Comparison of ENCODE assay signal across 25 cellular contexts in genomic region chr6:16944601-16945000, GRCh38.
"Had no signal": no experiment of that assay in that cellular context is flagged by ENCODE, and none has a peak within 500 bp of the region (broad histone marks: within the 10 kb centered on the region; RNA-seq: fewer than 3 reads in every experiment).

No MANE protein-coding gene starts in this region.

- H3K4me1 Mint-ChIP-seq: activated CD4-positive, alpha-beta T cell treated with anti-CD3 and anti-CD28 coated beads, Interleukin-2, amount 10 ng/mL, durations not matched to agents 7 days and 5 days; activated naive CD4-positive, alpha-beta T cell treated with anti-CD3 and anti-CD28 coated beads, Interleukin-2, amount 10 ng/mL, durations not matched to agents 7 days and 5 days had no signal

- H3K9me3 Mint-ChIP-seq: activated CD4-positive, alpha-beta memory T cell treated with anti-CD3 and anti-CD28 coated beads for 36 hours; activated CD4-positive, alpha-beta T cell treated with anti-CD3 and anti-CD28 coated beads, Interleukin-2, amount 10 ng/mL, durations not matched to agents 7 days and 5 days; activated naive CD4-positive, alpha-beta T cell treated with anti-CD3 and anti-CD28 coated beads, Interleukin-2, amount 10 ng/mL, durations not matched to agents 7 days and 5 days; activated naive CD8-positive, alpha-beta T cell treated with anti-CD3 and anti-CD28 coated beads for 36 hours; activated T-cell treated with anti-CD3 and anti-CD28 coated beads, Interleukin-2, amount 50 U/mL, for 4 hours; activated T-helper 17 cell treated with anti-CD3 and anti-CD28 coated beads, Interleukin-2, amount 50 U/mL, for 72 hours had no signal

- H3K27ac Mint-ChIP-seq: activated CD4-positive, alpha-beta memory T cell treated with anti-CD3 and anti-CD28 coated beads for 36 hours; activated CD4-positive, alpha-beta T cell treated with anti-CD3 and anti-CD28 coated beads, Interleukin-2, amount 10 ng/mL, durations not matched to agents 7 days and 5 days; activated naive CD4-positive, alpha-beta T cell treated with anti-CD3 and anti-CD28 coated beads, Interleukin-2, amount 10 ng/mL, durations not matched to agents 7 days and 5 days; activated naive CD8-positive, alpha-beta T cell treated with anti-CD3 and anti-CD28 coated beads for 36 hours; activated T-helper 17 cell treated with anti-CD3 and anti-CD28 coated beads, Interleukin-2, amount 50 U/mL, for 72 hours had no signal

- H3K36me3 Mint-ChIP-seq: activated CD4-positive, alpha-beta memory T cell treated with anti-CD3 and anti-CD28 coated beads for 36 hours; activated naive CD4-positive, alpha-beta T cell treated with anti-CD3 and anti-CD28 coated beads, Interleukin-2, amount 10 ng/mL, durations not matched to agents 7 days and 5 days had no signal

- H3K4me3 Mint-ChIP-seq: activated CD4-positive, alpha-beta memory T cell treated with anti-CD3 and anti-CD28 coated beads for 36 hours; activated CD4-positive, alpha-beta T cell treated with anti-CD3 and anti-CD28 coated beads, Interleukin-2, amount 10 ng/mL, durations not matched to agents 7 days and 5 days; activated naive CD4-positive, alpha-beta T cell treated with anti-CD3 and anti-CD28 coated beads, Interleukin-2, amount 10 ng/mL, durations not matched to agents 7 days and 5 days; activated naive CD8-positive, alpha-beta T cell treated with anti-CD3 and anti-CD28 coated beads for 36 hours; activated T-cell treated with anti-CD3 and anti-CD28 coated beads, Interleukin-2, amount 50 U/mL, for 4 hours; activated T-helper 17 cell treated with anti-CD3 and anti-CD28 coated beads, Interleukin-2, amount 50 U/mL, for 72 hours had no signal

- ATAC-seq: activated T-cell treated with anti-CD3 and anti-CD28 coated beads, Interleukin-2, amount 50 U/mL, for 4 hours; activated T-helper 17 cell treated with anti-CD3 and anti-CD28 coated beads, Interleukin-2, amount 50 U/mL, for 72 hours; Right ventricle myocardium inferior had no signal

- H3K4me3 ChIP-seq: SK-N-MC had no signal

- DNase-seq: activated CD4-positive, alpha-beta memory T cell treated with anti-CD3 and anti-CD28 coated beads for 36 hours; activated CD4-positive, alpha-beta T cell treated with anti-CD3 and anti-CD28 coated beads, Interleukin-2, amount 10 ng/mL, durations not matched to agents 7 days and 5 days; activated CD4-positive, CD25-positive, alpha-beta regulatory T cell; activated CD8-positive, alpha-beta memory T cell treated with anti-CD3 and anti-CD28 coated beads for 24 hours; activated gamma-delta T cell treated with Interleukin-2 at 50 U/mL for 16 hours; activated naive CD4-positive, alpha-beta T cell treated with anti-CD3 and anti-CD28 coated beads, Interleukin-2, amount 10 ng/mL, durations not matched to agents 7 days and 5 days; activated naive CD8-positive, alpha-beta T cell treated with anti-CD3 and anti-CD28 coated beads for 36 hours; activated T-cell treated with anti-CD3 and anti-CD28 coated beads, Interleukin-2, amount 50 U/mL, for 4 hours; anterior cingulate cortex; Kasumi-1; MV-4-11; NCI-H1092 treated with DMSO at 0.1 percent for 48 hours; NCI-H1417 treated with DMSO at 0.1 percent for 48 hours; NCI-H1694; NCI-H2029; NCI-H2107; NCI-H345; NCI-H510A; NCI-H526 treated with DMSO at 0.1 percent for 48 hours; NCI-H82; RPMI8226; T-helper 1 cell had no signal
